Comparison of ENCODE assay signal across 16 cellular contexts in genomic region chr1:229140018-229140417, GRCh38.
DNase-seq lines count a peak whose midpoint lies in the region; ATAC-seq lines count a peak whose summit lies in the region.
"Had no signal": no experiment of that assay in that cellular context is flagged by ENCODE, and none has a peak within 500 bp of the region (broad histone marks: within the 10 kb centered on the region; RNA-seq: fewer than 3 reads in every experiment).

No MANE protein-coding gene starts in this region.

- H4K20me1 ChIP-seq in BLaER1 treated with 17β-estradiol and CSF1 and Interleukin-3, amounts not matched to agents 10 nM and 100 nM = no peaks in the 10 kb centered on the region

- peak overlapping the region in 4 of 11 experiments; percentile 6 to 54 (median 26); a peak in 4 of 22 replicates for H3K27ac ChIP-seq in BLaER1 treated with 17β-estradiol and CSF1 and Interleukin-3, amounts not matched to agents 10 nM and 100 nM
- peak overlapping the region; percentile 94 for H3K27ac ChIP-seq in KOPT-K1 (ENCODE audit: low read depth, low read length, poor library complexity, severe bottlenecking)
- no peak overlapping the region for H3K27ac ChIP-seq in naive thymus-derived CD4-positive, alpha-beta T cell (ENCODE audit: low read depth, low read length)
- H3K27ac ChIP-seq: PC-9, SJCRH30 had no signal

- H3K4me1 ChIP-seq in BLaER1 treated with 17β-estradiol and CSF1 and Interleukin-3, amounts not matched to agents 10 nM and 100 nM = peaks cover 43 to 60% (median 47%) of the 10 kb centered on the region in 10 experiments
- H3K4me1 ChIP-seq in naive thymus-derived CD4-positive, alpha-beta T cell (ENCODE audit: control insufficient read depth in 2 of 2, insufficient read depth in 2 of 2, low read length in 2 of 2) = peaks cover 0 to 29% of the 10 kb centered on the region in 2 donors

- POLR2A ChIA-PET in naive thymus-derived CD4-positive, alpha-beta T cell (lab: Charles Lee) = interaction anchor here (0.8 to 2.4 kb wide), 3 partner anchors 10 to 12 kb away, joined by 3 to 9 read pairs (median 4); no protein-coding TSS in a partner anchor

- H3K9me3 Mint-ChIP-seq in activated T-cell treated with anti-CD3 and anti-CD28 coated beads, Interleukin-2, amount 50 U/mL, for 4 hours = peaks cover 9% of the 10 kb centered on the region
- H3K9me3 Mint-ChIP-seq in naive thymus-derived CD4-positive, alpha-beta T cell = peaks cover 0 to 11% (median 7%) of the 10 kb centered on the region in 11 donors

- H3K4me3 ChIP-seq in BLaER1 treated with 17β-estradiol and CSF1 and Interleukin-3, amounts not matched to agents 10 nM and 100 nM = no peak overlapping the region
- no peak overlapping the region for H3K4me3 ChIP-seq in naive thymus-derived CD4-positive, alpha-beta T cell (ENCODE audit: low read length)
- H3K4me3 ChIP-seq: PC-9 had no signal

- no peaks in the 10 kb centered on the region for H3K27me3 ChIP-seq in BLaER1 treated with 17β-estradiol and CSF1 and Interleukin-3, amounts not matched to agents 10 nM and 100 nM
- H3K27me3 ChIP-seq in naive thymus-derived CD4-positive, alpha-beta T cell (ENCODE audit: control insufficient read depth in 2 of 2, insufficient read depth in 2 of 2, low read length in 2 of 2) = no peaks in the 10 kb centered on the region
- H3K27me3 ChIP-seq: SJCRH30 had no signal

- peaks cover 41% of the 10 kb centered on the region for H3K4me1 Mint-ChIP-seq in activated T-cell treated with anti-CD3 and anti-CD28 coated beads, Interleukin-2, amount 50 U/mL, for 4 hours (ENCODE audit: low read depth)
- H3K4me1 Mint-ChIP-seq in naive thymus-derived CD4-positive, alpha-beta T cell = peaks cover 20 to 62% (median 48%) of the 10 kb centered on the region in 7 donors

- peak overlapping the region in 7 of 9 donors; percentile 40 to 90 (median 65) for H3K27ac Mint-ChIP-seq in naive thymus-derived CD4-positive, alpha-beta T cell
- H3K27ac Mint-ChIP-seq: H9 had no signal

- peak in 1 of 2 donors; percentile 11 for ATAC-seq in activated T-cell treated with anti-CD3 and anti-CD28 coated beads, Interleukin-2, amount 50 U/mL, for 4 hours
- ATAC-seq in naive thymus-derived CD4-positive, alpha-beta T cell = no peak

- H3K27me3 Mint-ChIP-seq in activated T-cell treated with anti-CD3 and anti-CD28 coated beads, Interleukin-2, amount 50 U/mL, for 4 hours (ENCODE audit: low read depth) = no peaks in the 10 kb centered on the region
- H3K27me3 Mint-ChIP-seq in naive thymus-derived CD4-positive, alpha-beta T cell = no peaks in the 10 kb centered on the region
- H3K27me3 Mint-ChIP-seq: IgD-negative memory B cell had no signal

- peaks cover 9 to 15% (median 12%) of the 10 kb centered on the region in 11 experiments for H3K9me3 ChIP-seq in BLaER1 treated with 17β-estradiol and CSF1 and Interleukin-3, amounts not matched to agents 10 nM and 100 nM (replicated peaks in 1 of 11)
- H3K9me3 ChIP-seq in KOPT-K1 (ENCODE audit: insufficient read depth, low read length, poor library complexity, severe bottlenecking) = peaks cover 10% of the 10 kb centered on the region
- H3K9me3 ChIP-seq in naive thymus-derived CD4-positive, alpha-beta T cell (ENCODE audit: control insufficient read depth in 2 of 3, low read length in 3 of 3) = peaks cover 0 to 5% (median 0%) of the 10 kb centered on the region in 3 experiments

- no peak overlapping the region for H3K9ac ChIP-seq in BLaER1 treated with 17β-estradiol and CSF1 and Interleukin-3, amounts not matched to agents 10 nM and 100 nM

- H3K36me3 Mint-ChIP-seq in activated T-cell treated with anti-CD3 and anti-CD28 coated beads, Interleukin-2, amount 50 U/mL, for 4 hours (ENCODE audit: insufficient read depth) = peaks cover 1% of the 10 kb centered on the region
- peaks cover 0 to 7% (median 4%) of the 10 kb centered on the region in 5 donors for H3K36me3 Mint-ChIP-seq in naive thymus-derived CD4-positive, alpha-beta T cell

- peak overlapping the region; percentile 13 for H3K4me3 Mint-ChIP-seq in activated T-cell treated with anti-CD3 and anti-CD28 coated beads, Interleukin-2, amount 50 U/mL, for 4 hours
- peak overlapping the region in 9 of 10 donors; percentile 15 to 82 (median 73) for H3K4me3 Mint-ChIP-seq in naive thymus-derived CD4-positive, alpha-beta T cell
- H3K4me3 Mint-ChIP-seq: H9 had no signal

- no peak for DNase-seq in activated T-cell treated with anti-CD3 and anti-CD28 coated beads, Interleukin-2, amount 50 U/mL, for 4 hours
- DNase-seq in activated T-cell treated with anti-CD3 and anti-CD28 coated beads, Interleukin-2, amount 50 U/mL, for 1 hour = no peak
- DNase-seq in naive thymus-derived CD4-positive, alpha-beta T cell = no peak
- DNase-seq in HPDE6-E6E7 (ENCODE audit: extremely low spot score) (no peak), hypothalamus (lab: John Stamatoyannopoulos, UW) (no peak), NCI-H1417 treated with DMSO at 0.1 percent for 48 hours (lab: John Stamatoyannopoulos, UW) (no peak)
- DNase-seq: C1 segment of cervical spinal cord, DMS79, H9, NCI-H187 treated with DMSO at 0.1 percent for 48 hours, NCI-H69, PC-9 had no signal

- CTCF ChIA-PET in naive thymus-derived CD4-positive, alpha-beta T cell (lab: Charles Lee) = interaction anchor here (2.6 kb wide), 1 partner anchor 11 kb away, joined by 7 read pairs; no protein-coding TSS in a partner anchor

- H3K4me2 ChIP-seq in BLaER1 treated with 17β-estradiol and CSF1 and Interleukin-3, amounts not matched to agents 10 nM and 100 nM = peak overlapping the region; percentile 72 to 96 (median 80)
- H3K4me2 ChIP-seq: PC-9 had no signal

- H3K36me3 ChIP-seq in BLaER1 treated with 17β-estradiol and CSF1 and Interleukin-3, amounts not matched to agents 10 nM and 100 nM = peaks cover 0 to 5% (median 0%) of the 10 kb centered on the region in 11 experiments; a peak in 1 of 22 replicates
- no peaks in the 10 kb centered on the region for H3K36me3 ChIP-seq in KOPT-K1 (ENCODE audit: insufficient read depth, low read length)
- H3K36me3 ChIP-seq in naive thymus-derived CD4-positive, alpha-beta T cell (ENCODE audit: control insufficient read depth in 2 of 3, insufficient read depth in 3 of 3, low read length in 3 of 3) = no peaks in the 10 kb centered on the region
- H3K36me3 ChIP-seq: SJCRH30 had no signal

- intact Hi-C loops in naive thymus-derived CD4-positive, alpha-beta T cell (cut with micrococcal nuclease) = no loop called here
